ENCODE assay signal across 3 cellular contexts in genomic region chr4:73691201-73691600, GRCh38. TPM values are rescaled to one million over a fixed set of nuclear protein-coding genes. Genes with fewer than 3 reads are reported as not detected.
"Had no signal": no experiment of that assay in that cellular context is flagged by ENCODE, and none has a peak within 500 bp of the region (broad histone marks: within the 10 kb centered on the region; RNA-seq: fewer than 3 reads in every experiment).

No MANE protein-coding gene starts in this region.

RNA-seq across cellular contexts. Expression of gene CXCL8, which starts 49.2 kb away (rescaled TPM):
- total RNA-seq: activated naive CD4-positive, alpha-beta T cell treated with anti-CD3 and anti-CD28 coated beads for 36 hours; ascending aorta; cardiac muscle cell had no signal
- polyA plus RNA-seq: cardiac muscle cell had no signal
